18 cellular contexts compared by ENCODE assay signal in the genomic region with DNA sequence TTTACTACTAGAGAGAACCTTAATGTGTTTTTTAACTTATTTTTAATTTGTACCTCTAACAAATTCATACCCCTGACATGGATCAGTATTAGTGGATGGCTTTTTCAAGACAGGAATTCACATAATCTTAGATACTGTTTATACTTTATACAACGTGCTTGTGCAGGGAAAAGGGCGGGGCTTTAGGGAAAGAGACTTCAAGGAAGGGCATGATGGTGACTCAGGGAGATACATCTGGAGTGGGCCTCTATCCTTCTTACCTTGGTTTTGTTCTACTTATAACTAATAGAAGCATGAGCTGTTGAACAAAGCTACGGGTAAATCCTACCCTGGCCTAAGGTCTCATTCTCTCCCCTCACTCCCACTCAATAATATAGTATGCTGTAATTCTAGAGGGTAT.
DNase-seq lines count a peak whose midpoint lies in the region; ATAC-seq and TF ChIP-seq lines count a peak whose summit lies in the region.
"Had no signal": no experiment of that assay in that cellular context is flagged by ENCODE, and none has a peak within 500 bp of the region (broad histone marks: within the 10 kb centered on the region; RNA-seq: fewer than 3 reads in every experiment).

No MANE protein-coding gene starts in this region.

- H3K9me3 Mint-ChIP-seq in activated naive CD4-positive, alpha-beta T cell treated with anti-CD3 and anti-CD28 coated beads, Interleukin-2, amount 50 U/mL, for 24 hours = no peaks in the 10 kb centered on the region
- H3K9me3 Mint-ChIP-seq in natural killer cell = no peaks in the 10 kb centered on the region
- H3K9me3 Mint-ChIP-seq: central memory CD8-positive, alpha-beta T cell had no signal

- POLR2A ChIA-PET in RWPE1 (lab: Yijun Ruan, JAX; ENCODE audit: low non-redundant PET) = no interaction called here

- no peak for TF ChIP-seq CTCF in RWPE1 (conservative IDR thresholded peaks at IDR 0.05; ENCODE audit: low read depth)
- no peak for TF ChIP-seq CTCF in natural killer cell (IDR thresholded peaks at IDR 0.05)

- CTCF ChIA-PET in RWPE1 (lab: Yijun Ruan, JAX) = interaction anchor here (0.6 to 2.0 kb wide), 4 partner anchors 11 to 992 kb away, joined by 3 to 8 read pairs (median 4); no protein-coding TSS in a partner anchor

- no peak for DNase-seq in activated naive CD4-positive, alpha-beta T cell treated with anti-CD3 and anti-CD28 coated beads, Interleukin-2, amount 50 U/mL, for 16 hours
- peak; percentile 1 for DNase-seq in RWPE1 (ENCODE audit: low spot score)
- DNase-seq in epithelial cell of prostate (ENCODE audit: low read depth, low spot score) = peak; percentile 1
- DNase-seq in natural killer cell = no peak
- DNase-seq in NOMO-1 (lab: John Stamatoyannopoulos, UW; ENCODE audit: unreplicated experiment in 2 of 2) = no peak
- DNase-seq in NCI-H2227 treated with DMSO at 0.1 percent for 48 hours (lab: John Stamatoyannopoulos, UW) = no peak
- no peak for DNase-seq in T1000 (lab: John Stamatoyannopoulos, UW)
- DNase-seq: activated CD4-positive, alpha-beta T cell treated with anti-CD3 and anti-CD28 coated beads, Interleukin-2, amount 50 U/mL, for 48 hours; effector CD4-positive, alpha-beta T cell; heart left ventricle; Karpas-422; nucleus accumbens; retina; Right ventricle myocardium superior; stimulated activated CD4-positive, alpha-beta T cell treated with anti-CD3 and anti-CD28 coated beads, Interleukin-12 subunit alpha, Interleukin-12 subunit beta, amount 100 ng/mL, for 4 hours had no signal

- H3K36me3 Mint-ChIP-seq in activated naive CD4-positive, alpha-beta T cell treated with anti-CD3 and anti-CD28 coated beads, Interleukin-2, amount 50 U/mL, for 24 hours = peaks cover 8% of the 10 kb centered on the region
- no peaks in the 10 kb centered on the region for H3K36me3 Mint-ChIP-seq in natural killer cell
- H3K36me3 Mint-ChIP-seq: CD14-positive monocyte had no signal

- intact Hi-C loops in natural killer cell (cut with micrococcal nuclease) = loop anchor here (1.0 to 5.0 kb wide), 3 partner anchors 591 to 1633 kb away; no protein-coding TSS in a partner anchor

- no peak for ATAC-seq in natural killer cell

- peak overlapping the region; percentile 70 for H3K27ac Mint-ChIP-seq in activated naive CD4-positive, alpha-beta T cell treated with anti-CD3 and anti-CD28 coated beads, Interleukin-2, amount 50 U/mL, for 24 hours
- H3K27ac Mint-ChIP-seq in natural killer cell = no peak overlapping the region
- H3K27ac Mint-ChIP-seq: CD14-positive monocyte had no signal

- H3K27ac ChIP-seq in RWPE1 (no peak overlapping the region), epithelial cell of prostate (no peak overlapping the region)
- H3K27ac ChIP-seq: heart left ventricle had no signal

- H3K4me1 Mint-ChIP-seq in activated naive CD4-positive, alpha-beta T cell treated with anti-CD3 and anti-CD28 coated beads, Interleukin-2, amount 50 U/mL, for 24 hours = peaks cover 69% of the 10 kb centered on the region
- H3K4me1 Mint-ChIP-seq in natural killer cell = no peaks in the 10 kb centered on the region
- H3K4me1 Mint-ChIP-seq: CD14-positive monocyte had no signal

- H3K27me3 Mint-ChIP-seq in activated naive CD4-positive, alpha-beta T cell treated with anti-CD3 and anti-CD28 coated beads, Interleukin-2, amount 50 U/mL, for 24 hours = no peaks in the 10 kb centered on the region
- H3K27me3 Mint-ChIP-seq in natural killer cell (ENCODE audit: low read depth in 2 of 2) = peaks cover 0 to 7% of the 10 kb centered on the region in 2 donors
- H3K27me3 Mint-ChIP-seq: central memory CD8-positive, alpha-beta T cell had no signal

- H3K4me3 Mint-ChIP-seq in activated naive CD4-positive, alpha-beta T cell treated with anti-CD3 and anti-CD28 coated beads, Interleukin-2, amount 50 U/mL, for 24 hours = no peak overlapping the region
- no peak overlapping the region for H3K4me3 Mint-ChIP-seq in natural killer cell
- H3K4me3 Mint-ChIP-seq: CD14-positive monocyte; central memory CD8-positive, alpha-beta T cell had no signal

Comparison
In these comparisons a context has a peak if more than half of its experiments do, and no peak if none do; other contexts are left out.
1. DNase-seq: peak in RWPE1 (single experiment) and epithelial cell of prostate (single experiment); none in activated naive CD4-positive, alpha-beta T cell treated with anti-CD3 and anti-CD28 coated beads, Interleukin-2, amount 50 U/mL, for 16 hours (single experiment), natural killer cell (single experiment), NOMO-1 (0 of 2), NCI-H2227 treated with DMSO at 0.1 percent for 48 hours (single experiment) and T1000 (single experiment).